19 cellular contexts compared by ENCODE assay signal in the genomic region with DNA sequence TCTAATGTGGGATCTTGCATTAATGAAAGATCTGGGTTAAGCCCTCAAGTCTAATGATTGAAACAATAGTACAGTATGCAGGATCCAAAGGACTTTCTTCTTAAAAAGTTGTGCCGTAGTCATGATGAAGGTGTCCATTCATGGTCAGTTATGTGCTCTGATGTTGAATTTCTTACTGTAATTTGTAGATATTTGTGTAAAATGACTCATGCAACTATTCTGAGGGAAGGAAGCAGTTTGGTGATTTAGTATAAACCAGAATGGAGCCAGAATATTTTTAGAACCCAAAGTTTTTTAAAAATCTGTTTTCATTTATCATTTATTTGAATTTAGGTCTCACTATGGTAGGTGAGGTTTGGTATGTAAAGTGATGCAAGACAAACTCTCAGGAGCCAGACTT.
DNase-seq lines count a peak whose midpoint lies in the region; ATAC-seq and TF ChIP-seq lines count a peak whose summit lies in the region.
"Had no signal": no experiment of that assay in that cellular context is flagged by ENCODE, and none has a peak within 500 bp of the region (broad histone marks: within the 10 kb centered on the region; RNA-seq: fewer than 3 reads in every experiment).

No MANE protein-coding gene starts in this region.

- no peak for TF ChIP-seq CTCF in thoracic aorta (IDR thresholded peaks at IDR 0.05)

- peak; percentile 49 for ATAC-seq in SK-N-SH treated with all-trans-retinoic acid at 6 μM for 48 hours
- ATAC-seq in thoracic aorta (ENCODE audit: insufficient number of reproducible peaks, low FRiP score, low read depth), result no peak
- ATAC-seq in GM21390 (IDR thresholded peaks at IDR 0.05; ENCODE audit: unreplicated experiment), result no peak
- ATAC-seq: left ventricle myocardium superior had no signal

- peak overlapping the region; percentile 44 for H3K4me2 ChIP-seq in GM23248 (ENCODE audit: unreplicated experiment)

- H3F3A ChIP-seq in GM23248 (ENCODE audit: insufficient read depth), result peaks cover 37% of the 10 kb centered on the region

- in situ Hi-C loops in GM23248 (cut with MboI), result no loop called here

- 11 to 14% methylated on average over 1 of the region's 1 CpG for WGBS in GM23248 (ENCODE audit: low coverage in 1 of 2, low lambda C conversion rate in 2 of 2, missing lambda C conversion rate in 2 of 2), 2 experiments

- 0 out of 2 replicates have a peak overlapping the region, but pooled peaks have one; percentile 2 for H3K9ac ChIP-seq in GM23248

- H4K20me1 ChIP-seq in GM23248 (ENCODE audit: insufficient read depth), result no peaks in the 10 kb centered on the region

- H3K9me3 ChIP-seq in GM23248 (ENCODE audit: low read depth) (no peaks in the 10 kb centered on the region), thoracic aorta (no peaks in the 10 kb centered on the region)
- H3K9me3 ChIP-seq: sigmoid colon, suprapubic skin, vagina had no signal

- H3K27ac ChIP-seq in GM23248, result peak overlapping the region; percentile 65
- H3K27ac ChIP-seq in thoracic aorta, result peak overlapping the region; percentile 68 to 89
- H3K27ac ChIP-seq: HL-60, suprapubic skin, vagina had no signal

- H3K4me3 ChIP-seq in GM23248, result no peak overlapping the region
- no peak overlapping the region for H3K4me3 ChIP-seq in thoracic aorta
- H3K4me3 ChIP-seq: sigmoid colon, suprapubic skin, vagina had no signal

- no peaks in the 10 kb centered on the region for H3K79me2 ChIP-seq in GM23248 (ENCODE audit: insufficient read depth)

- peak; percentile 72 for DNase-seq in GM23248
- DNase-seq in fibroblast of peridontal ligament (ENCODE audit: extremely low read depth), result peak; percentile 72
- no peak for DNase-seq in thoracic aorta (ENCODE audit: low spot score)
- DNase-seq in NCI-H1694 (lab: John Stamatoyannopoulos, UW), result no peak
- DNase-seq in DMS153 treated with DMSO at 0.1 percent for 48 hours (lab: John Stamatoyannopoulos, UW; ENCODE audit: unreplicated experiment), result no peak
- DNase-seq: activated CD4-positive, alpha-beta T cell treated with anti-CD3 and anti-CD28 coated beads, Interleukin-2, amount 50 U/mL, for 4 hours; activated naive CD8-positive, alpha-beta T cell treated with anti-CD3 and anti-CD28 coated beads, Interleukin-2, amount 10 ng/mL, durations not matched to agents 7 days and 5 days; CD8-positive, alpha-beta memory T cell; cortex of kidney; left ventricle myocardium superior; NCI-H2107; NCI-H510A; posterior cingulate gyrus; sigmoid colon had no signal

- H3K27me3 ChIP-seq in GM23248 (replicated peaks; ENCODE audit: insufficient read depth) (no peaks in the 10 kb centered on the region), thoracic aorta (replicated peaks; ENCODE audit: insufficient read depth) (no peaks in the 10 kb centered on the region)
- H3K27me3 ChIP-seq: sigmoid colon, suprapubic skin, vagina had no signal

- no peaks in the 10 kb centered on the region for H3K36me3 ChIP-seq in GM23248 (ENCODE audit: low read depth)
- no peaks in the 10 kb centered on the region for H3K36me3 ChIP-seq in thoracic aorta
- H3K36me3 ChIP-seq: sigmoid colon, suprapubic skin, vagina had no signal

- H3K4me1 ChIP-seq in GM23248 (ENCODE audit: insufficient read depth), result peaks cover 42% of the 10 kb centered on the region
- H3K4me1 ChIP-seq in thoracic aorta (ENCODE audit: control insufficient read depth in 1 of 2, low read depth in 2 of 2), result peaks cover 23 to 59% of the 10 kb centered on the region in 2 donors
- H3K4me1 ChIP-seq: vagina had no signal

- H2AFZ ChIP-seq in GM23248, result 0 out of 2 replicates have a peak overlapping the region, but pooled peaks have one; percentile 18

- peaks cover 5% of the 10 kb centered on the region; the same call in 1 of the 2 replicates for H3K9me2 ChIP-seq in GM23248 (ENCODE audit: insufficient read depth)

TF ChIP-seq in SK-N-SH treated with all-trans-retinoic acid at 6 μM for 48 hours, 23 proteins besides CTCF, POLR2A, EP300 and RAD21:
- TF ChIP-seq, protein P1, sequence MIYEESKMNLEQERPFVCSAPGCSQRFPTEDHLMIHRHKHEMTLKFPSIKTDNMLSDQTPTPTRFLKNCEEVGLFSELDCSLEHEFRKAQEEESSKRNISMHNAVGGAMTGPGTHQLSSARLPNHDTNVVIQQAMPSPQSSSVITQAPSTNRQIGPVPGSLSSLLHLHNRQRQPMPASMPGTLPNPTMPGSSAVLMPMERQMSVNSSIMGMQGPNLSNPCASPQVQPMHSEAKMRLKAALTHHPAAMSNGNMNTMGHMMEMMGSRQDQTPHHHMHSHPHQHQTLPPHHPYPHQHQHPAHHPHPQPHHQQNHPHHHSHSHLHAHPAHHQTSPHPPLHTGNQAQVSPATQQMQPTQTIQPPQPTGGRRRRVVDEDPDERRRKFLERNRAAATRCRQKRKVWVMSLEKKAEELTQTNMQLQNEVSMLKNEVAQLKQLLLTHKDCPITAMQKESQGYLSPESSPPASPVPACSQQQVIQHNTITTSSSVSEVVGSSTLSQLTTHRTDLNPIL (CRISPR knock-in tag; IDR thresholded peaks at IDR 0.05; ENCODE audit: low read depth), result no peak
- TF ChIP-seq POU6F1 (CRISPR knock-in tag; IDR thresholded peaks at IDR 0.05; ENCODE audit: borderline replicate concordance, low read depth) (no peak), ZNF70 (CRISPR knock-in tag; IDR thresholded peaks at IDR 0.05) (no peak), CSDC2 (CRISPR knock-in tag; IDR thresholded peaks at IDR 0.05) (no peak), TOX (CRISPR knock-in tag; IDR thresholded peaks at IDR 0.05; ENCODE audit: borderline replicate concordance) (no peak), SNAI2 (CRISPR knock-in tag; IDR thresholded peaks at IDR 0.05) (no peak), ZC3H10 (CRISPR knock-in tag; IDR thresholded peaks at IDR 0.05) (no peak), ZNF8 (CRISPR knock-in tag; IDR thresholded peaks at IDR 0.05) (no peak), PPARA (CRISPR knock-in tag; IDR thresholded peaks at IDR 0.05; ENCODE audit: borderline replicate concordance) (no peak)
- TF ChIP-seq, protein P2, sequence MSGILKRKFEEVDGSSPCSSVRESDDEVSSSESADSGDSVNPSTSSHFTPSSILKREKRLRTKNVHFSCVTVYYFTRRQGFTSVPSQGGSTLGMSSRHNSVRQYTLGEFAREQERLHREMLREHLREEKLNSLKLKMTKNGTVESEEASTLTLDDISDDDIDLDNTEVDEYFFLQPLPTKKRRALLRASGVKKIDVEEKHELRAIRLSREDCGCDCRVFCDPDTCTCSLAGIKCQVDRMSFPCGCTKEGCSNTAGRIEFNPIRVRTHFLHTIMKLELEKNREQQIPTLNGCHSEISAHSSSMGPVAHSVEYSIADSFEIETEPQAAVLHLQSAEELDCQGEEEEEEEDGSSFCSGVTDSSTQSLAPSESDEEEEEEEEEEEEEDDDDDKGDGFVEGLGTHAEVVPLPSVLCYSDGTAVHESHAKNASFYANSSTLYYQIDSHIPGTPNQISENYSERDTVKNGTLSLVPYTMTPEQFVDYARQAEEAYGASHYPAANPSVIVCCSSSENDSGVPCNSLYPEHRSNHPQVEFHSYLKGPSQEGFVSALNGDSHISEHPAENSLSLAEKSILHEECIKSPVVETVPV (CRISPR knock-in tag; IDR thresholded peaks at IDR 0.05), result no peak

Comparison
In these comparisons a context has a peak if more than half of its experiments do, and no peak if none do; other contexts are left out.
1. DNase-seq: peak in GM23248 (single experiment) and fibroblast of peridontal ligament (single experiment); none in thoracic aorta (single experiment), NCI-H1694 (single experiment) and DMS153 treated with DMSO at 0.1 percent for 48 hours (single experiment).